ENCODE assay signal across 1 cellular context in genomic region chr13:107242138-107242537, GRCh38.
TF ChIP-seq lines count a peak whose summit lies in the region.

No MANE protein-coding gene starts in this region.

TF ChIP-seq in GM23338, 12 proteins besides CTCF, POLR2A, EP300 and RAD21 (continued from another document):
- TF ChIP-seq ZNF462 (CRISPR knock-in tag; IDR thresholded peaks at IDR 0.05) (no peak), REST (IDR thresholded peaks at IDR 0.05; ENCODE audit: unreplicated experiment) (no peak), STAT1 (IDR thresholded peaks at IDR 0.05; ENCODE audit: unreplicated experiment) (no peak)
